Comparison of ENCODE assay signal across 18 cellular contexts in genomic region chr7:43630466-43630865, GRCh38. TPM values are rescaled to one million over a fixed set of nuclear protein-coding genes. Genes with fewer than 3 reads are reported as not detected.
DNase-seq lines count a peak whose midpoint lies in the region; ATAC-seq, FAIRE-seq and TF ChIP-seq lines count a peak whose summit lies in the region.
"Had no signal": no experiment of that assay in that cellular context is flagged by ENCODE, and none has a peak within 500 bp of the region (broad histone marks: within the 10 kb centered on the region; RNA-seq: fewer than 3 reads in every experiment).

No MANE protein-coding gene starts in this region.

- H4K8ac ChIP-seq in IMR-90 (ENCODE audit: low read depth in 2 of 2, low read length in 2 of 2), result no peak overlapping the region

- H2BK120ac ChIP-seq in IMR-90 (ENCODE audit: low read depth, low read length), result no peak overlapping the region

- peaks cover 6% of the 10 kb centered on the region; the same call in 1 of the 2 replicates for H3K9me1 ChIP-seq in IMR-90 (ENCODE audit: insufficient read depth, low read length)

- no peak overlapping the region for H3K18ac ChIP-seq in IMR-90 (ENCODE audit: low read depth, low read length)

- H3K56ac ChIP-seq in IMR-90 (ENCODE audit: extremely low read depth, insufficient read depth, low read length), result no peak overlapping the region

- H2BK15ac ChIP-seq in IMR-90 (ENCODE audit: low read depth, low read length), result no peak overlapping the region

- peak overlapping the region; percentile 14 for H3K27ac Mint-ChIP-seq in activated CD8-positive, alpha-beta memory T cell treated with anti-CD3 and anti-CD28 coated beads, Interleukin-2, amount 10 ng/mL, durations not matched to agents 7 days and 5 days
- peak overlapping the region; percentile 40 for H3K27ac Mint-ChIP-seq in activated T-helper 17 cell treated with anti-CD3 and anti-CD28 coated beads, Interleukin-2, amount 50 U/mL, for 72 hours
- peak overlapping the region; percentile 91 to 95 for H3K27ac Mint-ChIP-seq in natural killer cell

- peaks cover 2% of the 10 kb centered on the region for H3K4me1 ChIP-seq in IMR-90 (ENCODE audit: control insufficient read depth, insufficient read depth, low read length)

- no peak for ATAC-seq in activated CD8-positive, alpha-beta memory T cell treated with anti-CD3 and anti-CD28 coated beads, Interleukin-2, amount 10 ng/mL, durations not matched to agents 7 days and 5 days
- ATAC-seq in IMR-90 (ENCODE audit: low read depth) (no peak), natural killer cell (no peak), HG02884 (IDR thresholded peaks at IDR 0.05; ENCODE audit: unreplicated experiment) (no peak)
- no peak for ATAC-seq in activated T-helper 17 cell treated with anti-CD3 and anti-CD28 coated beads, Interleukin-2, amount 50 U/mL, for 72 hours (replicated peaks)

- TF ChIP-seq POLR2A in IMR-90 (IDR thresholded peaks at IDR 0.05; ENCODE audit: low read depth, low read length), result no peak

- TF ChIP-seq RAD21 in IMR-90 (IDR thresholded peaks at IDR 0.05; ENCODE audit: low read length), result no peak

- POLR2A ChIA-PET in IMR-90 (lab: Charles Lee; ENCODE audit: unreplicated experiment), result interaction anchor here (0.7 kb wide), 1 partner anchor 14 kb away, joined by 3 read pairs; no protein-coding TSS in a partner anchor

- CTCF ChIA-PET in activated CD8-positive, alpha-beta memory T cell treated with anti-CD3 and anti-CD28 coated beads, Interleukin-2, amount 10 ng/mL, durations not matched to agents 7 days and 5 days (lab: Charles Lee), result interaction anchor here (0.7 to 11.3 kb wide), 4 partner anchors 13 to 69 kb away, joined by 3 to 90 read pairs (median 5); partner anchors contain the start of gene STK17A
- CTCF ChIA-PET in IMR-90 (lab: Yijun Ruan, JAX), result no interaction called here

- no peak overlapping the region for H4K5ac ChIP-seq in IMR-90 (ENCODE audit: low read depth, low read length)

- peaks cover 7% of the 10 kb centered on the region; the same call in 1 of the 2 replicates for H4K20me1 ChIP-seq in IMR-90 (ENCODE audit: insufficient read depth, low read length)

- DNase-seq in activated CD8-positive, alpha-beta memory T cell treated with anti-CD3 and anti-CD28 coated beads, Interleukin-2, amount 10 ng/mL, durations not matched to agents 7 days and 5 days, result no peak
- no peak for DNase-seq in activated CD8-positive, alpha-beta memory T cell treated with anti-CD3 and anti-CD28 coated beads, Interleukin-2, amount 50 U/mL, for 48 hours
- DNase-seq in IMR-90 (no peak), natural killer cell (no peak), SW480 (ENCODE audit: low spot score) (no peak), GM19239 (ENCODE audit: insufficient read length, low spot score) (no peak)
- DNase-seq: activated CD4-positive, alpha-beta T cell treated with anti-CD3 and anti-CD28 coated beads for 4 hours; amygdala; left lung; NCI-H1092 treated with DMSO at 0.1 percent for 48 hours; NCI-H510A treated with DMSO at 0.1 percent for 48 hours; nucleus accumbens; retina; SHP77 treated with DMSO at 0.1 percent for 48 hours; T1000 had no signal

- peaks cover 82% of the 10 kb centered on the region for H3K4me1 Mint-ChIP-seq in activated CD8-positive, alpha-beta memory T cell treated with anti-CD3 and anti-CD28 coated beads, Interleukin-2, amount 10 ng/mL, durations not matched to agents 7 days and 5 days
- peaks cover 44% of the 10 kb centered on the region for H3K4me1 Mint-ChIP-seq in activated T-helper 17 cell treated with anti-CD3 and anti-CD28 coated beads, Interleukin-2, amount 50 U/mL, for 72 hours
- H3K4me1 Mint-ChIP-seq in natural killer cell, result peaks cover 87 to 90% of the 10 kb centered on the region in 2 donors

- dilution Hi-C loops in IMR-90 (cut with HindIII; ENCODE audit: low sequenced_read_pairs, unreplicated experiment), result no loop called here

- H2AFZ ChIP-seq in IMR-90 (replicated peaks; ENCODE audit: low read length, poor library complexity), result no peak overlapping the region

- no CpG with 5 or more reads among the region's 3 CpGs for WGBS in IMR-90 (ENCODE audit: extremely low coverage in 2 of 2, insufficient read length in 1 of 2), 2 experiments

- H3K27ac ChIP-seq in IMR-90 (ENCODE audit: insufficient read depth, low read length), result no peak overlapping the region
- H3K27ac ChIP-seq: left lung had no signal

- TF ChIP-seq CTCF in IMR-90 (conservative IDR thresholded peaks at IDR 0.05; ENCODE audit: low read depth, low read length) (no peak), natural killer cell (IDR thresholded peaks at IDR 0.05) (no peak)

- no peaks in the 10 kb centered on the region for H3K9me3 Mint-ChIP-seq in activated CD8-positive, alpha-beta memory T cell treated with anti-CD3 and anti-CD28 coated beads, Interleukin-2, amount 10 ng/mL, durations not matched to agents 7 days and 5 days (ENCODE audit: low read depth)
- H3K9me3 Mint-ChIP-seq in activated T-helper 17 cell treated with anti-CD3 and anti-CD28 coated beads, Interleukin-2, amount 50 U/mL, for 72 hours, result no peaks in the 10 kb centered on the region
- no peaks in the 10 kb centered on the region for H3K9me3 Mint-ChIP-seq in natural killer cell

- no peak overlapping the region for H2AK5ac ChIP-seq in IMR-90 (ENCODE audit: low read depth, low read length)

- no TSS peak for BruUV-seq in IMR-90 (replicated peaks; lab: Mats Ljungman, UMichigan)

- no peak overlapping the region for H3K14ac ChIP-seq in IMR-90 (replicated peaks; ENCODE audit: low read depth, low read length)

- H2AK9ac ChIP-seq in IMR-90 (replicated peaks; ENCODE audit: low read depth, low read length, poor library complexity), result no peak overlapping the region

- H3K9ac ChIP-seq in IMR-90 (ENCODE audit: low read depth, low read length), result no peak overlapping the region

- no peak for FAIRE-seq in GM19239 (lab: Jason Lieb, UNC)
- FAIRE-seq: H54 had no signal

- no peak overlapping the region for H3K4ac ChIP-seq in IMR-90 (ENCODE audit: low read depth, low read length)

- no peak overlapping the region for H3K4me3 Mint-ChIP-seq in activated CD8-positive, alpha-beta memory T cell treated with anti-CD3 and anti-CD28 coated beads, Interleukin-2, amount 10 ng/mL, durations not matched to agents 7 days and 5 days
- peak overlapping the region; percentile 10 for H3K4me3 Mint-ChIP-seq in activated T-helper 17 cell treated with anti-CD3 and anti-CD28 coated beads, Interleukin-2, amount 50 U/mL, for 72 hours
- peak overlapping the region; percentile 29 for H3K4me3 Mint-ChIP-seq in natural killer cell

- no peak overlapping the region for H4K91ac ChIP-seq in IMR-90 (ENCODE audit: insufficient read depth, low read depth, low read length)

- peaks cover 44 to 69% of the 10 kb centered on the region in 2 experiments for H3K79me1 ChIP-seq in IMR-90 (ENCODE audit: low read depth in 1 of 2, low read length in 2 of 2)

- peaks cover 83% of the 10 kb centered on the region for H3K36me3 Mint-ChIP-seq in activated CD8-positive, alpha-beta memory T cell treated with anti-CD3 and anti-CD28 coated beads, Interleukin-2, amount 10 ng/mL, durations not matched to agents 7 days and 5 days
- H3K36me3 Mint-ChIP-seq in activated T-helper 17 cell treated with anti-CD3 and anti-CD28 coated beads, Interleukin-2, amount 50 U/mL, for 72 hours (ENCODE audit: low read depth), result peaks cover 96% of the 10 kb centered on the region
- peaks cover 28% of the 10 kb centered on the region for H3K36me3 Mint-ChIP-seq in natural killer cell

- H3K4me2 ChIP-seq in IMR-90 (ENCODE audit: low read depth, low read length), result no peak overlapping the region

- H3K23ac ChIP-seq in IMR-90 (ENCODE audit: low read depth, low read length), result no peak overlapping the region

- in situ Hi-C loops in IMR-90 (cut with MboI; ENCODE audit: low sequenced_read_pairs), result no loop called here

- intact Hi-C loops in IMR-90 (cut with micrococcal nuclease), result no loop called here
- intact Hi-C loops in natural killer cell (cut with micrococcal nuclease), result no loop called here

- H3K27me3 ChIP-seq in IMR-90 (ENCODE audit: control insufficient read depth, insufficient read depth, low read length), result no peaks in the 10 kb centered on the region
- H3K27me3 ChIP-seq: left lung had no signal

- no peak overlapping the region for H2BK5ac ChIP-seq in IMR-90 (ENCODE audit: low read depth, low read length, poor library complexity, severe bottlenecking)

- H3K9me3 ChIP-seq in IMR-90 (ENCODE audit: control insufficient read depth, insufficient read depth, low read length), result no peaks in the 10 kb centered on the region
- H3K9me3 ChIP-seq: left lung had no signal

- no peak overlapping the region for H3K4me3 ChIP-seq in IMR-90 (ENCODE audit: insufficient read depth, low read depth, low read length)
- H3K4me3 ChIP-seq: left lung had no signal

- H3K36me3 ChIP-seq in IMR-90 (ENCODE audit: control insufficient read depth, insufficient read depth, low read length), result peaks cover 31% of the 10 kb centered on the region

- H2BK20ac ChIP-seq in IMR-90 (ENCODE audit: low read depth, low read length), result no peak overlapping the region

- H3K27me3 Mint-ChIP-seq in activated CD8-positive, alpha-beta memory T cell treated with anti-CD3 and anti-CD28 coated beads, Interleukin-2, amount 10 ng/mL, durations not matched to agents 7 days and 5 days, result no peaks in the 10 kb centered on the region
- H3K27me3 Mint-ChIP-seq in activated T-helper 17 cell treated with anti-CD3 and anti-CD28 coated beads, Interleukin-2, amount 50 U/mL, for 72 hours, result no peaks in the 10 kb centered on the region
- H3K27me3 Mint-ChIP-seq in natural killer cell (ENCODE audit: low read depth in 2 of 2), result no peaks in the 10 kb centered on the region

TF ChIP-seq in IMR-90, 13 proteins besides CTCF, POLR2A, EP300 and RAD21:
- TF ChIP-seq CEBPB (IDR thresholded peaks at IDR 0.05; ENCODE audit: low read depth, low read length), result peak; percentile 97
- no peak for TF ChIP-seq BHLHE40 (IDR thresholded peaks at IDR 0.05; ENCODE audit: low read depth, low read length)

RNA-seq across cellular contexts. Expression of gene STK17A, which starts 47.6 kb away (rescaled TPM):
- total RNA-seq in activated CD8-positive, alpha-beta memory T cell treated with anti-CD3 and anti-CD28 coated beads, Interleukin-2, amount 10 ng/mL, durations not matched to agents 7 days and 5 days, result 10 to 100 TPM; 84.9 to 86.1 TPM
- 50.5 and 81.9 TPM in 2 replicates for total RNA-seq in IMR-90 (2012; rRNA removed)
- polyA plus RNA-seq in IMR-90 (2012; rRNA removed), result 30.6 and 40.5 TPM in 2 replicates
- 8.4 and 11.5 TPM in 2 replicates for polyA plus RNA-seq in IMR-90 (2012; cell fraction: cytosol; rRNA removed)
- polyA plus RNA-seq in IMR-90 (2012; cell fraction: nucleus; rRNA removed; ENCODE audit: low replicate concordance), result 9.1 and 33.6 TPM in 2 replicates
- total RNA-seq in activated T-helper 17 cell treated with anti-CD3 and anti-CD28 coated beads, Interleukin-2, amount 50 U/mL, for 72 hours, result 10 to 100 TPM; 47.6 to 71.7 TPM
- total RNA-seq in natural killer cell, result 100 to 1,000 TPM in 2 of 3 donors, 10 to 100 TPM in 1; 92.9 to 135 (median 111) TPM

Comparison
In these comparisons a context has a peak if more than half of its experiments do, and no peak if none do; other contexts are left out.
1. H3K27ac Mint-ChIP-seq: peak in every context shown above with its lines; median percentile 93 in natural killer cell; 40 in activated T-helper 17 cell treated with anti-CD3 and anti-CD28 coated beads, Interleukin-2, amount 50 U/mL, for 72 hours; 14 in activated CD8-positive, alpha-beta memory T cell treated with anti-CD3 and anti-CD28 coated beads, Interleukin-2, amount 10 ng/mL, durations not matched to agents 7 days and 5 days.